ENCODE assay signal across 1 cellular context in genomic region chr16:85334718-85335583, GRCh38.
TF ChIP-seq lines count a peak whose summit lies in the region.

No MANE protein-coding gene starts in this region.

TF ChIP-seq in K562, 482 proteins besides CTCF, POLR2A, EP300 and RAD21 (continued from another document):
- TF ChIP-seq, protein P1, sequence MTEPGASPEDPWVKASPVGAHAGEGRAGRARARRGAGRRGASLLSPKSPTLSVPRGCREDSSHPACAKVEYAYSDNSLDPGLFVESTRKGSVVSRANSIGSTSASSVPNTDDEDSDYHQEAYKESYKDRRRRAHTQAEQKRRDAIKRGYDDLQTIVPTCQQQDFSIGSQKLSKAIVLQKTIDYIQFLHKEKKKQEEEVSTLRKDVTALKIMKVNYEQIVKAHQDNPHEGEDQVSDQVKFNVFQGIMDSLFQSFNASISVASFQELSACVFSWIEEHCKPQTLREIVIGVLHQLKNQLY (CRISPR knock-in tag; conservative IDR thresholded peaks at IDR 0.05) = no peak
- TF ChIP-seq MNT (conservative IDR thresholded peaks at IDR 0.05) (peak in 1 of 2 experiments; percentile 77; a peak in 2 of 4 replicates), NCOA2 (IDR thresholded peaks at IDR 0.05; ENCODE audit: partially characterized antibody in 2 of 2) (no peak), ZNF239 (CRISPR knock-in tag; IDR thresholded peaks at IDR 0.05) (no peak), MYNN (IDR thresholded peaks at IDR 0.05) (peak; percentile 28; the same call in 1 of the 2 replicates), MYNN (CRISPR knock-in tag; IDR thresholded peaks at IDR 0.05) (no peak), TGIF2 (CRISPR knock-in tag; IDR thresholded peaks at IDR 0.05) (no peak), ZNF311 (CRISPR knock-in tag; IDR thresholded peaks at IDR 0.05) (peak; percentile 79; the same call in 1 of the 2 replicates), MXI1 (IDR thresholded peaks at IDR 0.05; ENCODE audit: low read depth, low read length) (0 out of 2 replicates have a peak, but pooled peaks have one; percentile 17), ZNF408 (CRISPR knock-in tag; IDR thresholded peaks at IDR 0.05; ENCODE audit: low read depth) (no peak), CBX3 (IDR thresholded peaks at IDR 0.05; ENCODE audit: borderline replicate concordance in 1 of 2, low read length in 2 of 2) (peak in 1 of 2 experiments; percentile 50; a peak in 1 of 3 replicates), RAD51 (IDR thresholded peaks at IDR 0.05; ENCODE audit: borderline replicate concordance, low read depth) (peak; percentile 87), KDM2B (CRISPR knock-in tag; IDR thresholded peaks at IDR 0.05) (no peak), MAX (CRISPR knock-in tag; IDR thresholded peaks at IDR 0.05) (no peak), NFE2 (IDR thresholded peaks at IDR 0.05; ENCODE audit: low read depth) (peak; percentile 18; the same call in 1 of the 2 replicates), ZBTB8A (IDR thresholded peaks at IDR 0.05; ENCODE audit: partially characterized antibody) (no peak), DACH1 (IDR thresholded peaks at IDR 0.05; ENCODE audit: partially characterized antibody) (no peak), KLF6 (CRISPR knock-in tag; IDR thresholded peaks at IDR 0.05; ENCODE audit: borderline replicate concordance) (0 out of 2 replicates have a peak, but pooled peaks have one; percentile 31), NFE2L1 (tag; IDR thresholded peaks at IDR 0.05; ENCODE audit: borderline replicate concordance, low read depth) (no peak), KLF16 (IDR thresholded peaks at IDR 0.05) (no peak), YY1 (IDR thresholded peaks at IDR 0.05; ENCODE audit: borderline replicate concordance in 1 of 3, control insufficient read depth in 1 of 3, extremely low read depth in 1 of 3, insufficient read depth in 3 of 3, insufficient read length in 1 of 3, insufficient replicate concordance in 2 of 3, low read depth in 1 of 3, low read length in 2 of 3) (no peak), CREM (IDR thresholded peaks at IDR 0.05; ENCODE audit: low read depth) (0 out of 2 replicates have a peak, but pooled peaks have one; percentile 37), NCOA4 (IDR thresholded peaks at IDR 0.05; ENCODE audit: partially characterized antibody) (no peak), NBN (IDR thresholded peaks at IDR 0.05; ENCODE audit: low read depth) (peak; percentile 72; the same call in 1 of the 2 replicates), ELF4 (CRISPR knock-in tag; IDR thresholded peaks at IDR 0.05) (peak; percentile 72; the same call in 1 of the 2 replicates), U2AF2 (optimal IDR thresholded peaks at IDR 0.05; ENCODE audit: low read depth, low read length) (no peak)
- TF ChIP-seq, protein P2, sequence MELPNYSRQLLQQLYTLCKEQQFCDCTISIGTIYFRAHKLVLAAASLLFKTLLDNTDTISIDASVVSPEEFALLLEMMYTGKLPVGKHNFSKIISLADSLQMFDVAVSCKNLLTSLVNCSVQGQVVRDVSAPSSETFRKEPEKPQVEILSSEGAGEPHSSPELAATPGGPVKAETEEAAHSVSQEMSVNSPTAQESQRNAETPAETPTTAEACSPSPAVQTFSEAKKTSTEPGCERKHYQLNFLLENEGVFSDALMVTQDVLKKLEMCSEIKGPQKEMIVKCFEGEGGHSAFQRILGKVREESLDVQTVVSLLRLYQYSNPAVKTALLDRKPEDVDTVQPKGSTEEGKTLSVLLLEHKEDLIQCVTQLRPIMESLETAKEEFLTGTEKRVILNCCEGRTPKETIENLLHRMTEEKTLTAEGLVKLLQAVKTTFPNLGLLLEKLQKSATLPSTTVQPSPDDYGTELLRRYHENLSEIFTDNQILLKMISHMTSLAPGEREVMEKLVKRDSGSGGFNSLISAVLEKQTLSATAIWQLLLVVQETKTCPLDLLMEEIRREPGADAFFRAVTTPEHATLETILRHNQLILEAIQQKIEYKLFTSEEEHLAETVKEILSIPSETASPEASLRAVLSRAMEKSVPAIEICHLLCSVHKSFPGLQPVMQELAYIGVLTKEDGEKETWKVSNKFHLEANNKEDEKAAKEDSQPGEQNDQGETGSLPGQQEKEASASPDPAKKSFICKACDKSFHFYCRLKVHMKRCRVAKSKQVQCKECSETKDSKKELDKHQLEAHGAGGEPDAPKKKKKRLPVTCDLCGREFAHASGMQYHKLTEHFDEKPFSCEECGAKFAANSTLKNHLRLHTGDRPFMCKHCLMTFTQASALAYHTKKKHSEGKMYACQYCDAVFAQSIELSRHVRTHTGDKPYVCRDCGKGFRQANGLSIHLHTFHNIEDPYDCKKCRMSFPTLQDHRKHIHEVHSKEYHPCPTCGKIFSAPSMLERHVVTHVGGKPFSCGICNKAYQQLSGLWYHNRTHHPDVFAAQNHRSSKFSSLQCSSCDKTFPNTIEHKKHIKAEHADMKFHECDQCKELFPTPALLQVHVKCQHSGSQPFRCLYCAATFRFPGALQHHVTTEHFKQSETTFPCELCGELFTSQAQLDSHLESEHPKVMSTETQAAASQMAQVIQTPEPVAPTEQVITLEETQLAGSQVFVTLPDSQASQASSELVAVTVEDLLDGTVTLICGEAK (IDR thresholded peaks at IDR 0.05) = no peak
- TF ChIP-seq, protein P2 (CRISPR knock-in tag; IDR thresholded peaks at IDR 0.05) = no peak
- TF ChIP-seq, protein P3, sequence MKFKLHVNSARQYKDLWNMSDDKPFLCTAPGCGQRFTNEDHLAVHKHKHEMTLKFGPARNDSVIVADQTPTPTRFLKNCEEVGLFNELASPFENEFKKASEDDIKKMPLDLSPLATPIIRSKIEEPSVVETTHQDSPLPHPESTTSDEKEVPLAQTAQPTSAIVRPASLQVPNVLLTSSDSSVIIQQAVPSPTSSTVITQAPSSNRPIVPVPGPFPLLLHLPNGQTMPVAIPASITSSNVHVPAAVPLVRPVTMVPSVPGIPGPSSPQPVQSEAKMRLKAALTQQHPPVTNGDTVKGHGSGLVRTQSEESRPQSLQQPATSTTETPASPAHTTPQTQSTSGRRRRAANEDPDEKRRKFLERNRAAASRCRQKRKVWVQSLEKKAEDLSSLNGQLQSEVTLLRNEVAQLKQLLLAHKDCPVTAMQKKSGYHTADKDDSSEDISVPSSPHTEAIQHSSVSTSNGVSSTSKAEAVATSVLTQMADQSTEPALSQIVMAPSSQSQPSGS (CRISPR knock-in tag; IDR thresholded peaks at IDR 0.05) = no peak
- TF ChIP-seq, protein P4, sequence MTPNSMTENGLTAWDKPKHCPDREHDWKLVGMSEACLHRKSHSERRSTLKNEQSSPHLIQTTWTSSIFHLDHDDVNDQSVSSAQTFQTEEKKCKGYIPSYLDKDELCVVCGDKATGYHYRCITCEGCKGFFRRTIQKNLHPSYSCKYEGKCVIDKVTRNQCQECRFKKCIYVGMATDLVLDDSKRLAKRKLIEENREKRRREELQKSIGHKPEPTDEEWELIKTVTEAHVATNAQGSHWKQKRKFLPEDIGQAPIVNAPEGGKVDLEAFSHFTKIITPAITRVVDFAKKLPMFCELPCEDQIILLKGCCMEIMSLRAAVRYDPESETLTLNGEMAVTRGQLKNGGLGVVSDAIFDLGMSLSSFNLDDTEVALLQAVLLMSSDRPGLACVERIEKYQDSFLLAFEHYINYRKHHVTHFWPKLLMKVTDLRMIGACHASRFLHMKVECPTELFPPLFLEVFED (CRISPR knock-in tag; conservative IDR thresholded peaks at IDR 0.05) = no peak
- TF ChIP-seq, protein P5, sequence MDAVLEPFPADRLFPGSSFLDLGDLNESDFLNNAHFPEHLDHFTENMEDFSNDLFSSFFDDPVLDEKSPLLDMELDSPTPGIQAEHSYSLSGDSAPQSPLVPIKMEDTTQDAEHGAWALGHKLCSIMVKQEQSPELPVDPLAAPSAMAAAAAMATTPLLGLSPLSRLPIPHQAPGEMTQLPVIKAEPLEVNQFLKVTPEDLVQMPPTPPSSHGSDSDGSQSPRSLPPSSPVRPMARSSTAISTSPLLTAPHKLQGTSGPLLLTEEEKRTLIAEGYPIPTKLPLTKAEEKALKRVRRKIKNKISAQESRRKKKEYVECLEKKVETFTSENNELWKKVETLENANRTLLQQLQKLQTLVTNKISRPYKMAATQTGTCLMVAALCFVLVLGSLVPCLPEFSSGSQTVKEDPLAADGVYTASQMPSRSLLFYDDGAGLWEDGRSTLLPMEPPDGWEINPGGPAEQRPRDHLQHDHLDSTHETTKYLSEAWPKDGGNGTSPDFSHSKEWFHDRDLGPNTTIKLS (IDR thresholded peaks at IDR 0.05; ENCODE audit: borderline replicate concordance, low read depth) = 0 out of 2 replicates have a peak, but pooled peaks have one; percentile 49
- TF ChIP-seq, protein P6, sequence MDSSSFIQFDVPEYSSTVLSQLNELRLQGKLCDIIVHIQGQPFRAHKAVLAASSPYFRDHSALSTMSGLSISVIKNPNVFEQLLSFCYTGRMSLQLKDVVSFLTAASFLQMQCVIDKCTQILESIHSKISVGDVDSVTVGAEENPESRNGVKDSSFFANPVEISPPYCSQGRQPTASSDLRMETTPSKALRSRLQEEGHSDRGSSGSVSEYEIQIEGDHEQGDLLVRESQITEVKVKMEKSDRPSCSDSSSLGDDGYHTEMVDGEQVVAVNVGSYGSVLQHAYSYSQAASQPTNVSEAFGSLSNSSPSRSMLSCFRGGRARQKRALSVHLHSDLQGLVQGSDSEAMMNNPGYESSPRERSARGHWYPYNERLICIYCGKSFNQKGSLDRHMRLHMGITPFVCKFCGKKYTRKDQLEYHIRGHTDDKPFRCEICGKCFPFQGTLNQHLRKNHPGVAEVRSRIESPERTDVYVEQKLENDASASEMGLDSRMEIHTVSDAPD (CRISPR knock-in tag; IDR thresholded peaks at IDR 0.05) = no peak
- TF ChIP-seq, protein P7, sequence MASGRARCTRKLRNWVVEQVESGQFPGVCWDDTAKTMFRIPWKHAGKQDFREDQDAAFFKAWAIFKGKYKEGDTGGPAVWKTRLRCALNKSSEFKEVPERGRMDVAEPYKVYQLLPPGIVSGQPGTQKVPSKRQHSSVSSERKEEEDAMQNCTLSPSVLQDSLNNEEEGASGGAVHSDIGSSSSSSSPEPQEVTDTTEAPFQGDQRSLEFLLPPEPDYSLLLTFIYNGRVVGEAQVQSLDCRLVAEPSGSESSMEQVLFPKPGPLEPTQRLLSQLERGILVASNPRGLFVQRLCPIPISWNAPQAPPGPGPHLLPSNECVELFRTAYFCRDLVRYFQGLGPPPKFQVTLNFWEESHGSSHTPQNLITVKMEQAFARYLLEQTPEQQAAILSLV (tag; IDR thresholded peaks at IDR 0.05) = no peak
